Comparison of ENCODE assay signal across 8 cellular contexts in the genomic region with DNA sequence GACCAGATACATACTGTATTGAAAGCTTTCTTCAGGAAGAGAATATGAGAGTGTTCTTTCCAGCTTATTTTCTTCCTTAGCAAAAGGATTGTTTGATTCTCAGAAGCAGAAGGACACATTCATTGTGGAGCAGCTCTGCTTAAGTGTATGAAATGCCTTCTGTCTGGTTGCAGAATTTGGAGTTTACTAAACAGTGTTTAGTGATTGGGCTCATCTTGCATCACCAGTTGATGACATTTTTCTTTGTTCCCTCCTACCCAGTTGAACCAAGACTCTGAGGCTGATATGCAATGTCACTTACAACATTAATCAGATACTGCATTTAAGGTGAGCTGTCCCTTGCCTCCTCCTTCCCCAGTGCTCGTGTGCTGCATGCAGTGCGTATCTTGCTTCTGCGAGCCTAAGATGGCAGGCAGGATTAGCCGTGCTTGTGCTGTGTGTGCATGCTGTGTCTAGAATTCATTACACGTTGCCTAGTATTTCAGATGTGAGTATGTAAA. TPM values are rescaled to one million over a fixed set of nuclear protein-coding genes. Genes with fewer than 3 reads are reported as not detected.
DNase-seq lines count a peak whose midpoint lies in the region; ATAC-seq and TF ChIP-seq lines count a peak whose summit lies in the region.

No MANE protein-coding gene starts in this region.

- H3K36me3 Mint-ChIP-seq in activated T-helper 17 cell treated with anti-CD3 and anti-CD28 coated beads, Interleukin-2, amount 50 U/mL, for 72 hours (ENCODE audit: low read depth) = peaks cover 10% of the 10 kb centered on the region

- H3K27ac Mint-ChIP-seq in activated T-helper 17 cell treated with anti-CD3 and anti-CD28 coated beads, Interleukin-2, amount 50 U/mL, for 72 hours = peak overlapping the region; percentile 89

- H3K4me3 ChIP-seq in mucosa of rectum (ENCODE audit: low read length in 2 of 2) (peak overlapping the region in 1 of 2 donors; percentile 59), gastrocnemius medialis (peak overlapping the region in 1 of 4 donors; percentile 5)

- H3K4me1 ChIP-seq in mucosa of rectum (ENCODE audit: control insufficient read depth in 2 of 2, insufficient read depth in 2 of 2, low read length in 2 of 2) (no peaks in the 10 kb centered on the region), gastrocnemius medialis (peaks cover 0 to 3% of the 10 kb centered on the region in 2 donors)

- intact Hi-C loops in gastrocnemius medialis (cut with DNase I; ENCODE audit: low total_unique reads) = no loop called here

- no peak for TF ChIP-seq CTCF in gastrocnemius medialis (IDR thresholded peaks at IDR 0.05 in 4 of 5, conservative IDR thresholded peaks at IDR 0.05 in 1 of 5)

- peaks cover 14% of the 10 kb centered on the region for H3K4me1 Mint-ChIP-seq in activated T-helper 17 cell treated with anti-CD3 and anti-CD28 coated beads, Interleukin-2, amount 50 U/mL, for 72 hours

- H3K9me3 Mint-ChIP-seq in activated T-helper 17 cell treated with anti-CD3 and anti-CD28 coated beads, Interleukin-2, amount 50 U/mL, for 72 hours = no peaks in the 10 kb centered on the region

- H3K9me3 ChIP-seq in mucosa of rectum (ENCODE audit: control insufficient read depth in 2 of 2, low read length in 2 of 2) (no peaks in the 10 kb centered on the region), gastrocnemius medialis (no peaks in the 10 kb centered on the region)

- H3K9ac ChIP-seq in mucosa of rectum (ENCODE audit: low read depth in 1 of 2, low read length in 2 of 2) = peak overlapping the region; percentile 0 to 43

- H3K36me3 ChIP-seq in mucosa of rectum (ENCODE audit: control insufficient read depth in 2 of 2, insufficient read depth in 2 of 2, low read length in 2 of 2) (peaks cover 12 to 14% of the 10 kb centered on the region in 2 donors), gastrocnemius medialis (peaks cover 0 to 7% of the 10 kb centered on the region in 2 donors)

- ATAC-seq in HG03045 (IDR thresholded peaks at IDR 0.05; ENCODE audit: unreplicated experiment) (peak; percentile 37), gastrocnemius medialis (no peak)
- peak; percentile 63 for ATAC-seq in activated T-helper 17 cell treated with anti-CD3 and anti-CD28 coated beads, Interleukin-2, amount 50 U/mL, for 72 hours (replicated peaks)

- H3K27ac ChIP-seq in mucosa of rectum (ENCODE audit: low read depth in 2 of 2, low read length in 2 of 2) (peak overlapping the region; percentile 52 to 61), gastrocnemius medialis (no peak overlapping the region)

- TF ChIP-seq POLR2A in gastrocnemius medialis (IDR thresholded peaks at IDR 0.05) = no peak

- H3K27me3 ChIP-seq in mucosa of rectum (ENCODE audit: control insufficient read depth in 2 of 2, insufficient read depth in 2 of 2, low read length in 2 of 2) (no peaks in the 10 kb centered on the region), gastrocnemius medialis (no peaks in the 10 kb centered on the region)

- in situ Hi-C loops in G401 (cut with HindIII; ENCODE audit: low sequenced_read_pairs) (no loop called here), gastrocnemius medialis (cut with MboI; ENCODE audit: low sequenced_read_pairs in 4 of 4) (no loop called here)

- H3K27me3 Mint-ChIP-seq in activated T-helper 17 cell treated with anti-CD3 and anti-CD28 coated beads, Interleukin-2, amount 50 U/mL, for 72 hours = no peaks in the 10 kb centered on the region

- DNase-seq in G401 (ENCODE audit: low spot score) = peak; percentile 91
- no peak for DNase-seq in MV-4-11 (lab: John Stamatoyannopoulos, UW)
- DNase-seq in DMS114 treated with DMSO at 0.1 percent for 48 hours (lab: John Stamatoyannopoulos, UW; ENCODE audit: unreplicated experiment) = no peak
- DNase-seq in gastrocnemius medialis = no peak
- no peak for DNase-seq in AG20443 (ENCODE audit: low spot score)

- H3K4me3 Mint-ChIP-seq in activated T-helper 17 cell treated with anti-CD3 and anti-CD28 coated beads, Interleukin-2, amount 50 U/mL, for 72 hours = peak overlapping the region; percentile 83

RNA-seq across cellular contexts. Expression of gene ZBTB38, which starts 18.4 kb away (rescaled TPM):
- total RNA-seq in G401 (2014; rRNA removed; shearing (Covaris generic)) = 7.4 and 33.8 TPM in 2 replicates
- 10 to 100 TPM; 33.3 to 45.6 TPM for total RNA-seq in activated T-helper 17 cell treated with anti-CD3 and anti-CD28 coated beads, Interleukin-2, amount 50 U/mL, for 72 hours
- total RNA-seq in gastrocnemius medialis = 100 to 1,000 TPM; 160 to 415 (median 232) TPM

Comparison
In these comparisons a context has a peak if more than half of its experiments do, and no peak if none do; other contexts are left out.
1. ATAC-seq: peak in HG03045 (single experiment) and activated T-helper 17 cell treated with anti-CD3 and anti-CD28 coated beads, Interleukin-2, amount 50 U/mL, for 72 hours (single experiment); none in gastrocnemius medialis (0 of 2).
2. H3K27ac ChIP-seq: peak in mucosa of rectum (2 of 2); none in gastrocnemius medialis (0 of 4).